ENCODE assay signal across 15 cellular contexts in the genomic region with DNA sequence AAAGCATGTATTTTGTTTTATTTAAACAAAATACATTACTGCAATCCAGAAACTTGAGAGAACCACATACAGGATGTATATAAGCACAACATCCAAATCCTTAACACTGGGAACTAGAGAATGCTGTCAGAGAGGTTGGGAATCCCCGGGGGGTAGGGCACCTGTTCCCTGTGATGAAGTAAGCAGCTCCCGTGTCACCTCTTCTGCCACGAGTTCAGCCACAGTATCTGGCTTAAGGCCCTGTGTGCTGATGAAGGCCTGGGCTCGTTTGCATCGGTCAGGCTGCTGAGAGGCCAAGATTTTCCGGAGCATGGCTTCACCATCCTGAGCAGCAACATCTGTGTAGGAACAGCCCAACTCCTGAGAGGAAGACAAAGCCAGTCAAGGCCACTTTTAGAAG. TPM values are rescaled to one million over a fixed set of nuclear protein-coding genes. Genes with fewer than 3 reads are reported as not detected.
DNase-seq lines count a peak whose midpoint lies in the region; ATAC-seq and TF ChIP-seq lines count a peak whose summit lies in the region.
"Had no signal": no experiment of that assay in that cellular context is flagged by ENCODE, and none has a peak within 500 bp of the region (broad histone marks: within the 10 kb centered on the region; RNA-seq: fewer than 3 reads in every experiment).

No MANE protein-coding gene starts in this region.

- POLR2A ChIA-PET in activated CD8-positive, alpha-beta T cell treated with anti-CD3 and anti-CD28 coated beads for 36 hours (lab: Charles Lee), result interaction anchor here (1.5 kb wide), 1 partner anchor 10 kb away, joined by 4 read pairs; no protein-coding TSS in a partner anchor
- POLR2A ChIA-PET in activated CD8-positive, alpha-beta T cell treated with anti-CD3 and anti-CD28 coated beads, Interleukin-2, amount 10 ng/mL, durations not matched to agents 7 days and 5 days (lab: Charles Lee), result no interaction called here
- POLR2A ChIA-PET in naive thymus-derived CD4-positive, alpha-beta T cell (lab: Charles Lee), result no interaction called here

- H3K9me3 ChIP-seq in naive thymus-derived CD4-positive, alpha-beta T cell (ENCODE audit: control insufficient read depth in 2 of 3, low read length in 3 of 3), result no peaks in the 10 kb centered on the region
- H3K9me3 ChIP-seq in ovary, result no peaks in the 10 kb centered on the region
- H3K9me3 ChIP-seq: BLaER1 treated with 17β-estradiol and CSF1 and Interleukin-3, amounts not matched to agents 10 nM and 100 nM had no signal

- H3K27ac Mint-ChIP-seq in activated CD8-positive, alpha-beta T cell treated with anti-CD3 and anti-CD28 coated beads for 36 hours, result peak overlapping the region; percentile 49
- H3K27ac Mint-ChIP-seq in activated CD8-positive, alpha-beta T cell treated with anti-CD3 and anti-CD28 coated beads, Interleukin-2, amount 10 ng/mL, durations not matched to agents 7 days and 5 days, result no peak overlapping the region
- H3K27ac Mint-ChIP-seq in naive thymus-derived CD4-positive, alpha-beta T cell, result peak overlapping the region in 4 of 9 donors; percentile 14 to 62 (median 33)
- H3K27ac Mint-ChIP-seq in stimulated activated effector memory CD8-positive, alpha-beta T cell treated with anti-CD3 and anti-CD28 coated beads, Interleukin-12 subunit alpha, Interleukin-12 subunit beta, amount 100 ng/mL, for 72 hours, result peak overlapping the region; percentile 40
- no peak overlapping the region for H3K27ac Mint-ChIP-seq in chondrocyte (ENCODE audit: unreplicated experiment)

- peak overlapping the region; percentile 29 for H3K27ac ChIP-seq in naive thymus-derived CD4-positive, alpha-beta T cell (ENCODE audit: low read depth, low read length)
- H3K27ac ChIP-seq in ovary, result no peak overlapping the region
- H3K27ac ChIP-seq: BLaER1 treated with 17β-estradiol and CSF1 and Interleukin-3, amounts not matched to agents 10 nM and 100 nM had no signal

- H3K4me1 Mint-ChIP-seq in activated CD8-positive, alpha-beta T cell treated with anti-CD3 and anti-CD28 coated beads for 36 hours (ENCODE audit: low read depth), result peaks cover 4% of the 10 kb centered on the region
- H3K4me1 Mint-ChIP-seq in activated CD8-positive, alpha-beta T cell treated with anti-CD3 and anti-CD28 coated beads, Interleukin-2, amount 10 ng/mL, durations not matched to agents 7 days and 5 days (ENCODE audit: low read depth), result peaks cover 7% of the 10 kb centered on the region
- H3K4me1 Mint-ChIP-seq in naive thymus-derived CD4-positive, alpha-beta T cell, result peaks cover 4 to 11% (median 9%) of the 10 kb centered on the region in 7 donors
- no peaks in the 10 kb centered on the region for H3K4me1 Mint-ChIP-seq in stimulated activated effector memory CD8-positive, alpha-beta T cell treated with anti-CD3 and anti-CD28 coated beads, Interleukin-12 subunit alpha, Interleukin-12 subunit beta, amount 100 ng/mL, for 72 hours
- H3K4me1 Mint-ChIP-seq in chondrocyte (ENCODE audit: low read depth), result no peaks in the 10 kb centered on the region

- ATAC-seq in activated CD8-positive, alpha-beta T cell treated with anti-CD3 and anti-CD28 coated beads for 36 hours, result no peak
- ATAC-seq in activated CD8-positive, alpha-beta T cell treated with anti-CD3 and anti-CD28 coated beads, Interleukin-2, amount 10 ng/mL, durations not matched to agents 7 days and 5 days, result no peak
- no peak for ATAC-seq in naive thymus-derived CD4-positive, alpha-beta T cell
- ATAC-seq in stimulated activated effector memory CD8-positive, alpha-beta T cell treated with anti-CD3 and anti-CD28 coated beads, Interleukin-12 subunit alpha, Interleukin-12 subunit beta, amount 100 ng/mL, for 72 hours, result no peak
- ATAC-seq: GM12878, HCT116 had no signal

- no peak for TF ChIP-seq POLR2A in ovary (IDR thresholded peaks at IDR 0.05)

- 75 to 85% (median 78%) methylated on average over 6 of the region's 6 CpGs for WGBS in ovary, 3 donors

- H3K4me3 Mint-ChIP-seq in activated CD8-positive, alpha-beta T cell treated with anti-CD3 and anti-CD28 coated beads for 36 hours, result no peak overlapping the region
- H3K4me3 Mint-ChIP-seq in activated CD8-positive, alpha-beta T cell treated with anti-CD3 and anti-CD28 coated beads, Interleukin-2, amount 10 ng/mL, durations not matched to agents 7 days and 5 days, result no peak overlapping the region
- H3K4me3 Mint-ChIP-seq in naive thymus-derived CD4-positive, alpha-beta T cell, result no peak overlapping the region
- H3K4me3 Mint-ChIP-seq in stimulated activated effector memory CD8-positive, alpha-beta T cell treated with anti-CD3 and anti-CD28 coated beads, Interleukin-12 subunit alpha, Interleukin-12 subunit beta, amount 100 ng/mL, for 72 hours, result no peak overlapping the region
- no peak overlapping the region for H3K4me3 Mint-ChIP-seq in chondrocyte (ENCODE audit: unreplicated experiment)
- H3K4me3 Mint-ChIP-seq: CD4-positive, alpha-beta memory T cell; IgD-negative memory B cell had no signal

- H3K9me3 Mint-ChIP-seq in activated CD8-positive, alpha-beta T cell treated with anti-CD3 and anti-CD28 coated beads for 36 hours, result no peaks in the 10 kb centered on the region
- H3K9me3 Mint-ChIP-seq in activated CD8-positive, alpha-beta T cell treated with anti-CD3 and anti-CD28 coated beads, Interleukin-2, amount 10 ng/mL, durations not matched to agents 7 days and 5 days (ENCODE audit: insufficient read depth), result no peaks in the 10 kb centered on the region
- H3K9me3 Mint-ChIP-seq in naive thymus-derived CD4-positive, alpha-beta T cell, result no peaks in the 10 kb centered on the region
- H3K9me3 Mint-ChIP-seq in stimulated activated effector memory CD8-positive, alpha-beta T cell treated with anti-CD3 and anti-CD28 coated beads, Interleukin-12 subunit alpha, Interleukin-12 subunit beta, amount 100 ng/mL, for 72 hours, result no peaks in the 10 kb centered on the region
- H3K9me3 Mint-ChIP-seq in chondrocyte (ENCODE audit: low read depth), result no peaks in the 10 kb centered on the region
- H3K9me3 Mint-ChIP-seq: CD4-positive, alpha-beta memory T cell; IgD-negative memory B cell had no signal

- H3K4me3 ChIP-seq in naive thymus-derived CD4-positive, alpha-beta T cell (ENCODE audit: low read length), result no peak overlapping the region
- H3K4me3 ChIP-seq in ovary, result no peak overlapping the region
- H3K4me3 ChIP-seq: BLaER1 treated with 17β-estradiol and CSF1 and Interleukin-3, amounts not matched to agents 10 nM and 100 nM; GM12878 had no signal

- H3K36me3 ChIP-seq in naive thymus-derived CD4-positive, alpha-beta T cell (ENCODE audit: control insufficient read depth in 2 of 3, insufficient read depth in 3 of 3, low read length in 3 of 3), result peaks cover 0 to 51% (median 0%) of the 10 kb centered on the region in 3 experiments
- H3K36me3 ChIP-seq in ovary, result no peaks in the 10 kb centered on the region

- CTCF ChIA-PET in activated CD8-positive, alpha-beta T cell treated with anti-CD3 and anti-CD28 coated beads for 36 hours (lab: Charles Lee), result interaction anchor here (0.8 to 1.8 kb wide), 3 partner anchors 9 to 165 kb away, joined by 3 to 7 read pairs (median 4); no protein-coding TSS in a partner anchor
- CTCF ChIA-PET in activated CD8-positive, alpha-beta T cell treated with anti-CD3 and anti-CD28 coated beads, Interleukin-2, amount 10 ng/mL, durations not matched to agents 7 days and 5 days (lab: Charles Lee), result interaction anchor here (1.2 kb wide), 1 partner anchor 164 kb away, joined by 3 read pairs; no protein-coding TSS in a partner anchor
- CTCF ChIA-PET in naive thymus-derived CD4-positive, alpha-beta T cell (lab: Charles Lee), result interaction anchor here (1.3 kb wide), 1 partner anchor 208 kb away, joined by 4 read pairs; no protein-coding TSS in a partner anchor

- TF ChIP-seq CTCF in activated CD8-positive, alpha-beta T cell treated with anti-CD3 and anti-CD28 coated beads for 36 hours (IDR thresholded peaks at IDR 0.05), result no peak
- TF ChIP-seq CTCF in ovary (IDR thresholded peaks at IDR 0.05) (no peak), chondrocyte (IDR thresholded peaks at IDR 0.05) (no peak)

- no peaks in the 10 kb centered on the region for H3K27me3 ChIP-seq in naive thymus-derived CD4-positive, alpha-beta T cell (ENCODE audit: control insufficient read depth in 2 of 2, insufficient read depth in 2 of 2, low read length in 2 of 2)
- H3K27me3 ChIP-seq in ovary, result no peaks in the 10 kb centered on the region
- H3K27me3 ChIP-seq: BLaER1 treated with 17β-estradiol and CSF1 and Interleukin-3, amounts not matched to agents 10 nM and 100 nM had no signal

- peaks cover 0 to 2% of the 10 kb centered on the region in 2 donors for H3K4me1 ChIP-seq in naive thymus-derived CD4-positive, alpha-beta T cell (ENCODE audit: control insufficient read depth in 2 of 2, insufficient read depth in 2 of 2, low read length in 2 of 2)
- no peaks in the 10 kb centered on the region for H3K4me1 ChIP-seq in ovary (ENCODE audit: insufficient read depth)

- no peak for TF ChIP-seq EP300 in ovary (IDR thresholded peaks at IDR 0.05)

- intact Hi-C loops in activated CD8-positive, alpha-beta T cell treated with anti-CD3 and anti-CD28 coated beads for 36 hours (cut with micrococcal nuclease), result no loop called here
- intact Hi-C loops in naive thymus-derived CD4-positive, alpha-beta T cell (cut with micrococcal nuclease), result no loop called here
- intact Hi-C loops in ovary (cut with DNase I) (no loop called here), posterior vena cava (cut with DNase I) (no loop called here)

- H3K36me3 Mint-ChIP-seq in activated CD8-positive, alpha-beta T cell treated with anti-CD3 and anti-CD28 coated beads for 36 hours (ENCODE audit: low read depth), result peaks cover 13% of the 10 kb centered on the region
- H3K36me3 Mint-ChIP-seq in activated CD8-positive, alpha-beta T cell treated with anti-CD3 and anti-CD28 coated beads, Interleukin-2, amount 10 ng/mL, durations not matched to agents 7 days and 5 days (ENCODE audit: low read depth), result peaks cover 38% of the 10 kb centered on the region
- peaks cover 0 to 32% (median 8%) of the 10 kb centered on the region in 5 donors for H3K36me3 Mint-ChIP-seq in naive thymus-derived CD4-positive, alpha-beta T cell
- peaks cover 92% of the 10 kb centered on the region for H3K36me3 Mint-ChIP-seq in stimulated activated effector memory CD8-positive, alpha-beta T cell treated with anti-CD3 and anti-CD28 coated beads, Interleukin-12 subunit alpha, Interleukin-12 subunit beta, amount 100 ng/mL, for 72 hours
- H3K36me3 Mint-ChIP-seq in chondrocyte (ENCODE audit: low read depth), result peaks cover 6% of the 10 kb centered on the region

- no peak for DNase-seq in activated CD8-positive, alpha-beta T cell treated with anti-CD3 and anti-CD28 coated beads for 36 hours
- DNase-seq in activated CD8-positive, alpha-beta T cell treated with anti-CD3 and anti-CD28 coated beads, Interleukin-2, amount 10 ng/mL, durations not matched to agents 7 days and 5 days, result no peak
- DNase-seq in LHCN-M2 (ENCODE audit: low read depth), result peak; percentile 16
- DNase-seq in naive thymus-derived CD4-positive, alpha-beta T cell, result no peak
- no peak for DNase-seq in stimulated activated effector memory CD8-positive, alpha-beta T cell treated with anti-CD3 and anti-CD28 coated beads, Interleukin-12 subunit alpha, Interleukin-12 subunit beta, amount 100 ng/mL, for 72 hours (ENCODE audit: low spot score in 2 of 2)
- DNase-seq in ovary, result no peak
- no peak for DNase-seq in chondrocyte (ENCODE audit: low spot score)
- DNase-seq in posterior vena cava (ENCODE audit: low spot score), result no peak
- DNase-seq: ACHN; CD4-positive, alpha-beta memory T cell; DMS79 had no signal

- H3K27me3 Mint-ChIP-seq in activated CD8-positive, alpha-beta T cell treated with anti-CD3 and anti-CD28 coated beads for 36 hours, result no peaks in the 10 kb centered on the region
- H3K27me3 Mint-ChIP-seq in activated CD8-positive, alpha-beta T cell treated with anti-CD3 and anti-CD28 coated beads, Interleukin-2, amount 10 ng/mL, durations not matched to agents 7 days and 5 days (ENCODE audit: low read depth), result no peaks in the 10 kb centered on the region
- no peaks in the 10 kb centered on the region for H3K27me3 Mint-ChIP-seq in naive thymus-derived CD4-positive, alpha-beta T cell
- no peaks in the 10 kb centered on the region for H3K27me3 Mint-ChIP-seq in chondrocyte (ENCODE audit: low read depth)
- H3K27me3 Mint-ChIP-seq: CD4-positive, alpha-beta memory T cell; IgD-negative memory B cell had no signal

RNA-seq across cellular contexts. Expression of a gene that starts 36.4 kb away (rescaled TPM):
- total RNA-seq in activated CD8-positive, alpha-beta T cell treated with anti-CD3 and anti-CD28 coated beads for 36 hours, result 100 to 1,000 TPM; 109 to 112 TPM
- 100 to 1,000 TPM in 1 of 2 experiments, 10 to 100 TPM in 1; 91.6 to 100 TPM for total RNA-seq in activated CD8-positive, alpha-beta T cell treated with anti-CD3 and anti-CD28 coated beads, Interleukin-2, amount 10 ng/mL, durations not matched to agents 7 days and 5 days
- total RNA-seq in LHCN-M2 (2014; rRNA removed), result 28.3 and 35.0 TPM in 2 replicates
- 62.8 TPM for polyA plus RNA-seq in LHCN-M2 (2012)
- total RNA-seq in naive thymus-derived CD4-positive, alpha-beta T cell, result 10 to 100 TPM; 52.9 to 83.4 (median 66.5) TPM
- 10 to 100 TPM; 19.3 to 22.7 TPM for polyA plus RNA-seq in naive thymus-derived CD4-positive, alpha-beta T cell
- 10 to 100 TPM; 27.6 to 62.6 (median 49.0) TPM for total RNA-seq in ovary
- polyA plus RNA-seq in ovary, result 10 to 100 TPM; 27.0 to 65.3 TPM
- total RNA-seq in chondrocyte, result 93.1 to 108 TPM (median 98.0 TPM) in 3 replicates
- 10 to 100 TPM; 60.2 to 70.8 TPM for total RNA-seq in posterior vena cava

Comparison
In these comparisons a context has a peak if more than half of its experiments do, and no peak if none do; other contexts are left out.
1. H3K27ac Mint-ChIP-seq: peak in activated CD8-positive, alpha-beta T cell treated with anti-CD3 and anti-CD28 coated beads for 36 hours (single experiment) and stimulated activated effector memory CD8-positive, alpha-beta T cell treated with anti-CD3 and anti-CD28 coated beads, Interleukin-12 subunit alpha, Interleukin-12 subunit beta, amount 100 ng/mL, for 72 hours (single experiment); none in activated CD8-positive, alpha-beta T cell treated with anti-CD3 and anti-CD28 coated beads, Interleukin-2, amount 10 ng/mL, durations not matched to agents 7 days and 5 days (single experiment) and chondrocyte (single experiment).